15 cellular contexts compared by ENCODE assay signal in genomic region chr4:105155426-105155825, GRCh38.
"Had no signal": no experiment of that assay in that cellular context is flagged by ENCODE, and none has a peak within 500 bp of the region (broad histone marks: within the 10 kb centered on the region; RNA-seq: fewer than 3 reads in every experiment).

No MANE protein-coding gene starts in this region.

- H3K27me3 ChIP-seq: brain microvascular endothelial cell, dorsolateral prefrontal cortex, esophagus squamous epithelium, heart right ventricle, right atrium auricular region, thyroid gland, uterus had no signal

- H3K27ac Mint-ChIP-seq: activated naive CD4-positive, alpha-beta T cell treated with anti-CD3 and anti-CD28 coated beads, Interleukin-2, amount 50 U/mL, for 24 hours had no signal

- H3K4me2 ChIP-seq: smooth muscle cell had no signal

- H3K36me3 ChIP-seq: brain microvascular endothelial cell, heart right ventricle, right atrium auricular region, thyroid gland, uterus had no signal

- H3K4me1 ChIP-seq: thyroid gland, uterus had no signal

- H3K4me3 Mint-ChIP-seq: activated naive CD4-positive, alpha-beta T cell treated with anti-CD3 and anti-CD28 coated beads, Interleukin-2, amount 50 U/mL, for 24 hours had no signal

- DNase-seq: activated effector memory CD4-positive, alpha-beta T cell treated with Interleukin-2 at 50 U/mL for 16 hours; amygdala; brain microvascular endothelial cell; dorsolateral prefrontal cortex; esophagus squamous epithelium; foreskin melanocyte; heart right ventricle; posterior cingulate gyrus; thyroid gland; uterus had no signal

- H3K27ac ChIP-seq: brain microvascular endothelial cell, dorsolateral prefrontal cortex, esophagus squamous epithelium, heart right ventricle, right atrium auricular region, thyroid gland, uterus had no signal

- H3K27me3 Mint-ChIP-seq: activated naive CD4-positive, alpha-beta T cell treated with anti-CD3 and anti-CD28 coated beads, Interleukin-2, amount 50 U/mL, for 24 hours had no signal

- H3K9me3 ChIP-seq: esophagus squamous epithelium, heart right ventricle, right atrium auricular region, thyroid gland, uterus had no signal

- H3K9me3 Mint-ChIP-seq: activated naive CD4-positive, alpha-beta T cell treated with anti-CD3 and anti-CD28 coated beads, Interleukin-2, amount 50 U/mL, for 24 hours had no signal

- H3K4me3 ChIP-seq: dorsolateral prefrontal cortex, esophagus squamous epithelium, heart right ventricle, right atrium auricular region, smooth muscle cell, thyroid gland, uterus had no signal

- FAIRE-seq: endometrium had no signal

- ATAC-seq: activated CD4-positive, CD25-positive, alpha-beta regulatory T cell treated with anti-CD3 and anti-CD28 coated beads, Interleukin-2, amount 50 U/mL, for 24 hours; heart right ventricle had no signal
